In genomic region chr14:24483604-24484252, GRCh38 we compare ENCODE assay signal across 12 cellular contexts. TPM values are rescaled to one million over a fixed set of nuclear protein-coding genes. Genes with fewer than 3 reads are reported as not detected.
DNase-seq lines count a peak whose midpoint lies in the region; ATAC-seq and TF ChIP-seq lines count a peak whose summit lies in the region.
"Had no signal": no experiment of that assay in that cellular context is flagged by ENCODE, and none has a peak within 500 bp of the region (broad histone marks: within the 10 kb centered on the region; RNA-seq: fewer than 3 reads in every experiment).

No MANE protein-coding gene starts in this region.

- no peaks in the 10 kb centered on the region for H3K9me3 Mint-ChIP-seq in activated CD8-positive, alpha-beta T cell treated with anti-CD3 and anti-CD28 coated beads, Interleukin-2, amount 10 ng/mL, durations not matched to agents 7 days and 5 days (ENCODE audit: insufficient read depth)
- peaks cover 1% of the 10 kb centered on the region for H3K9me3 Mint-ChIP-seq in activated CD8-positive, alpha-beta T cell treated with anti-CD3 and anti-CD28 coated beads for 36 hours
- H3K9me3 Mint-ChIP-seq in activated naive CD4-positive, alpha-beta T cell treated with anti-CD3 and anti-CD28 coated beads, Interleukin-2, amount 50 U/mL, for 72 hours = no peaks in the 10 kb centered on the region
- H3K9me3 Mint-ChIP-seq in stimulated activated effector memory CD8-positive, alpha-beta T cell treated with anti-CD3 and anti-CD28 coated beads, Interleukin-12 subunit alpha, Interleukin-12 subunit beta, amount 100 ng/mL, for 72 hours = no peaks in the 10 kb centered on the region
- no peaks in the 10 kb centered on the region for H3K9me3 Mint-ChIP-seq in activated T-helper 2 cell treated with anti-CD3 and anti-CD28 coated beads, Interferon-gamma antibody, Interleukin-2, Interleukin-4, amounts not matched to agents 10 μg/mL and 5 μg/mL and 100 μg/mL, durations not matched to agents 14 hours and 24 hours and 36 hours
- peaks cover 6% of the 10 kb centered on the region for H3K9me3 Mint-ChIP-seq in endodermal cell

- peak overlapping the region; percentile 34 for H3K27ac Mint-ChIP-seq in activated CD8-positive, alpha-beta T cell treated with anti-CD3 and anti-CD28 coated beads, Interleukin-2, amount 10 ng/mL, durations not matched to agents 7 days and 5 days
- no peak overlapping the region for H3K27ac Mint-ChIP-seq in activated CD8-positive, alpha-beta T cell treated with anti-CD3 and anti-CD28 coated beads for 36 hours
- no peak overlapping the region for H3K27ac Mint-ChIP-seq in activated naive CD4-positive, alpha-beta T cell treated with anti-CD3 and anti-CD28 coated beads, Interleukin-2, amount 50 U/mL, for 72 hours
- peak overlapping the region; percentile 56 for H3K27ac Mint-ChIP-seq in stimulated activated effector memory CD8-positive, alpha-beta T cell treated with anti-CD3 and anti-CD28 coated beads, Interleukin-12 subunit alpha, Interleukin-12 subunit beta, amount 100 ng/mL, for 72 hours
- no peak overlapping the region for H3K27ac Mint-ChIP-seq in activated T-helper 2 cell treated with anti-CD3 and anti-CD28 coated beads, Interferon-gamma antibody, Interleukin-2, Interleukin-4, amounts not matched to agents 10 μg/mL and 5 μg/mL and 100 μg/mL, durations not matched to agents 14 hours and 24 hours and 36 hours
- no peak overlapping the region for H3K27ac Mint-ChIP-seq in endodermal cell

- H3K9me2 ChIP-seq in Loucy (replicated peaks; ENCODE audit: low read depth, low read length) = no peaks in the 10 kb centered on the region

- CTCF ChIA-PET in activated CD8-positive, alpha-beta T cell treated with anti-CD3 and anti-CD28 coated beads, Interleukin-2, amount 10 ng/mL, durations not matched to agents 7 days and 5 days (lab: Charles Lee) = interaction anchor here (0.7 to 1.4 kb wide), 7 partner anchors 8 to 649 kb away, joined by 3 to 5 read pairs (median 3); no protein-coding TSS in a partner anchor
- CTCF ChIA-PET in activated CD8-positive, alpha-beta T cell treated with anti-CD3 and anti-CD28 coated beads for 36 hours (lab: Charles Lee) = interaction anchor here (0.9 to 1.7 kb wide), 4 partner anchors 25 to 195 kb away, joined by 3 to 4 read pairs (median 3); no protein-coding TSS in a partner anchor

- no peak overlapping the region for H3K27ac ChIP-seq in endodermal cell (ENCODE audit: low read depth, low read length)
- H3K27ac ChIP-seq: gastrocnemius medialis, tibial artery had no signal

- H3K27me3 Mint-ChIP-seq in activated CD8-positive, alpha-beta T cell treated with anti-CD3 and anti-CD28 coated beads, Interleukin-2, amount 10 ng/mL, durations not matched to agents 7 days and 5 days (ENCODE audit: low read depth) = no peaks in the 10 kb centered on the region
- H3K27me3 Mint-ChIP-seq in activated CD8-positive, alpha-beta T cell treated with anti-CD3 and anti-CD28 coated beads for 36 hours = no peaks in the 10 kb centered on the region
- no peaks in the 10 kb centered on the region for H3K27me3 Mint-ChIP-seq in activated T-helper 2 cell treated with anti-CD3 and anti-CD28 coated beads, Interferon-gamma antibody, Interleukin-2, Interleukin-4, amounts not matched to agents 10 μg/mL and 5 μg/mL and 100 μg/mL, durations not matched to agents 14 hours and 24 hours and 36 hours (ENCODE audit: low read depth)
- no peaks in the 10 kb centered on the region for H3K27me3 Mint-ChIP-seq in endodermal cell (ENCODE audit: insufficient read depth)

- H3K36me3 ChIP-seq in Loucy (ENCODE audit: insufficient read depth, low read length) = no peaks in the 10 kb centered on the region
- H3K36me3 ChIP-seq in endodermal cell (ENCODE audit: control insufficient read depth, insufficient read depth, low read length) = no peaks in the 10 kb centered on the region
- H3K36me3 ChIP-seq: gastrocnemius medialis, tibial artery had no signal

- 57 to 59% methylated on average over 3 of the region's 4 CpGs for WGBS in endodermal cell (ENCODE audit: insufficient coverage in 1 of 2, insufficient read length in 1 of 2), 2 experiments

- no peak overlapping the region for H3K4me3 Mint-ChIP-seq in activated CD8-positive, alpha-beta T cell treated with anti-CD3 and anti-CD28 coated beads, Interleukin-2, amount 10 ng/mL, durations not matched to agents 7 days and 5 days
- H3K4me3 Mint-ChIP-seq in activated CD8-positive, alpha-beta T cell treated with anti-CD3 and anti-CD28 coated beads for 36 hours = no peak overlapping the region
- H3K4me3 Mint-ChIP-seq in stimulated activated effector memory CD8-positive, alpha-beta T cell treated with anti-CD3 and anti-CD28 coated beads, Interleukin-12 subunit alpha, Interleukin-12 subunit beta, amount 100 ng/mL, for 72 hours = peak overlapping the region; percentile 4
- no peak overlapping the region for H3K4me3 Mint-ChIP-seq in activated T-helper 2 cell treated with anti-CD3 and anti-CD28 coated beads, Interferon-gamma antibody, Interleukin-2, Interleukin-4, amounts not matched to agents 10 μg/mL and 5 μg/mL and 100 μg/mL, durations not matched to agents 14 hours and 24 hours and 36 hours (ENCODE audit: low read depth)
- no peak overlapping the region for H3K4me3 Mint-ChIP-seq in endodermal cell

- DNase-seq in activated CD8-positive, alpha-beta T cell treated with anti-CD3 and anti-CD28 coated beads, Interleukin-2, amount 10 ng/mL, durations not matched to agents 7 days and 5 days = no peak
- no peak for DNase-seq in activated CD8-positive, alpha-beta T cell treated with anti-CD3 and anti-CD28 coated beads for 36 hours
- DNase-seq in activated naive CD4-positive, alpha-beta T cell treated with anti-CD3 and anti-CD28 coated beads, Interleukin-2, amount 50 U/mL, for 72 hours (ENCODE audit: low spot score in 2 of 2) = no peak
- no peak for DNase-seq in stimulated activated effector memory CD8-positive, alpha-beta T cell treated with anti-CD3 and anti-CD28 coated beads, Interleukin-12 subunit alpha, Interleukin-12 subunit beta, amount 100 ng/mL, for 72 hours (ENCODE audit: low spot score in 2 of 2)
- DNase-seq in activated T-helper 2 cell treated with anti-CD3 and anti-CD28 coated beads, Interferon-gamma antibody, Interleukin-2, Interleukin-4, amounts not matched to agents 10 μg/mL and 5 μg/mL and 100 μg/mL, durations not matched to agents 14 hours and 24 hours and 36 hours (ENCODE audit: low spot score) = no peak
- no peak for DNase-seq in posterior cingulate gyrus
- DNase-seq in endodermal cell = no peak
- DNase-seq: amniotic stem cell, gastrocnemius medialis, NCI-H146, tibial artery had no signal

- intact Hi-C loops in activated CD8-positive, alpha-beta T cell treated with anti-CD3 and anti-CD28 coated beads for 36 hours (cut with micrococcal nuclease) = no loop called here
- intact Hi-C loops in activated T-helper 2 cell treated with anti-CD3 and anti-CD28 coated beads, Interferon-gamma antibody, Interleukin-2, Interleukin-4, amounts not matched to agents 10 μg/mL and 5 μg/mL and 100 μg/mL, durations not matched to agents 14 hours and 24 hours and 36 hours (cut with micrococcal nuclease) = loop anchor here (5.0 kb wide), 1 partner anchor 194 kb away; no protein-coding TSS in a partner anchor
- intact Hi-C loops in posterior cingulate gyrus (cut with DNase I) = no loop called here

- H3K27me3 ChIP-seq in Loucy (ENCODE audit: insufficient read depth, low read length, poor library complexity, severe bottlenecking) = no peaks in the 10 kb centered on the region
- no peaks in the 10 kb centered on the region for H3K27me3 ChIP-seq in endodermal cell (ENCODE audit: control insufficient read depth, insufficient read depth, low read length, poor library complexity, severe bottlenecking)
- H3K27me3 ChIP-seq: gastrocnemius medialis, tibial artery had no signal

- TF ChIP-seq CTCF in activated CD8-positive, alpha-beta T cell treated with anti-CD3 and anti-CD28 coated beads for 36 hours (IDR thresholded peaks at IDR 0.05) = no peak
- TF ChIP-seq CTCF in Loucy (conservative IDR thresholded peaks at IDR 0.05; ENCODE audit: low read length) (no peak), endodermal cell (conservative IDR thresholded peaks at IDR 0.05) (no peak)

- 0 out of 2 replicates have a peak, but pooled peaks cover 6% of the 10 kb centered on the region for H3F3A ChIP-seq in Loucy (ENCODE audit: low read depth)

- H3K79me2 ChIP-seq in Loucy (ENCODE audit: insufficient read depth, low read length) = no peaks in the 10 kb centered on the region

- H3K4me1 Mint-ChIP-seq in activated CD8-positive, alpha-beta T cell treated with anti-CD3 and anti-CD28 coated beads, Interleukin-2, amount 10 ng/mL, durations not matched to agents 7 days and 5 days (ENCODE audit: low read depth) = peaks cover 26% of the 10 kb centered on the region
- no peaks in the 10 kb centered on the region for H3K4me1 Mint-ChIP-seq in activated CD8-positive, alpha-beta T cell treated with anti-CD3 and anti-CD28 coated beads for 36 hours (ENCODE audit: low read depth)
- peaks cover 24% of the 10 kb centered on the region for H3K4me1 Mint-ChIP-seq in stimulated activated effector memory CD8-positive, alpha-beta T cell treated with anti-CD3 and anti-CD28 coated beads, Interleukin-12 subunit alpha, Interleukin-12 subunit beta, amount 100 ng/mL, for 72 hours
- peaks cover 19% of the 10 kb centered on the region for H3K4me1 Mint-ChIP-seq in activated T-helper 2 cell treated with anti-CD3 and anti-CD28 coated beads, Interferon-gamma antibody, Interleukin-2, Interleukin-4, amounts not matched to agents 10 μg/mL and 5 μg/mL and 100 μg/mL, durations not matched to agents 14 hours and 24 hours and 36 hours (ENCODE audit: low read depth)
- peaks cover 10% of the 10 kb centered on the region for H3K4me1 Mint-ChIP-seq in endodermal cell

- H3K9ac ChIP-seq in Loucy (ENCODE audit: low read depth, low read length, poor library complexity, severe bottlenecking) = peak overlapping the region; percentile 69
- no peak overlapping the region for H3K9ac ChIP-seq in endodermal cell (ENCODE audit: extremely low read depth, low read length, poor library complexity, severe bottlenecking)

- H2AFZ ChIP-seq in Loucy (ENCODE audit: low read length) = no peak overlapping the region

- peak overlapping the region; percentile 41 for H3K4me3 ChIP-seq in Loucy (ENCODE audit: low read length, poor library complexity, severe bottlenecking)
- no peak overlapping the region for H3K4me3 ChIP-seq in endodermal cell (ENCODE audit: low read length)
- H3K4me3 ChIP-seq: gastrocnemius medialis, tibial artery had no signal

- H3K4me1 ChIP-seq in Loucy (ENCODE audit: insufficient read depth, low read length, poor library complexity, severe bottlenecking) (peaks cover 24% of the 10 kb centered on the region), endodermal cell (ENCODE audit: control insufficient read depth, insufficient read depth, low read length) (no peaks in the 10 kb centered on the region)
- H3K4me1 ChIP-seq: gastrocnemius medialis, tibial artery had no signal

- ATAC-seq in activated CD8-positive, alpha-beta T cell treated with anti-CD3 and anti-CD28 coated beads, Interleukin-2, amount 10 ng/mL, durations not matched to agents 7 days and 5 days = no peak
- no peak for ATAC-seq in activated CD8-positive, alpha-beta T cell treated with anti-CD3 and anti-CD28 coated beads for 36 hours
- ATAC-seq in activated naive CD4-positive, alpha-beta T cell treated with anti-CD3 and anti-CD28 coated beads, Interleukin-2, amount 50 U/mL, for 72 hours = peak; percentile 11 to 38
- ATAC-seq in stimulated activated effector memory CD8-positive, alpha-beta T cell treated with anti-CD3 and anti-CD28 coated beads, Interleukin-12 subunit alpha, Interleukin-12 subunit beta, amount 100 ng/mL, for 72 hours = peak; percentile 65
- ATAC-seq: gastrocnemius medialis had no signal

- POLR2A ChIA-PET in activated CD8-positive, alpha-beta T cell treated with anti-CD3 and anti-CD28 coated beads, Interleukin-2, amount 10 ng/mL, durations not matched to agents 7 days and 5 days (lab: Charles Lee) = no interaction called here
- POLR2A ChIA-PET in activated CD8-positive, alpha-beta T cell treated with anti-CD3 and anti-CD28 coated beads for 36 hours (lab: Charles Lee) = interaction anchor here (0.8 to 1.0 kb wide), 2 partner anchors 20 to 23 kb away, joined by 3 read pairs; no protein-coding TSS in a partner anchor

- H3K9me3 ChIP-seq in Loucy (ENCODE audit: insufficient read depth, low read depth, low read length) = no peaks in the 10 kb centered on the region
- H3K9me3 ChIP-seq in endodermal cell (ENCODE audit: control insufficient read depth, low read length) = no peaks in the 10 kb centered on the region
- H3K9me3 ChIP-seq: gastrocnemius medialis, tibial artery had no signal

- peak overlapping the region; percentile 66 for H3K4me2 ChIP-seq in Loucy (ENCODE audit: low read depth, low read length, poor library complexity, severe bottlenecking)

- no peaks in the 10 kb centered on the region for H4K20me1 ChIP-seq in Loucy (ENCODE audit: insufficient read depth, low read length, poor library complexity, severe bottlenecking)

- H3K36me3 Mint-ChIP-seq in activated CD8-positive, alpha-beta T cell treated with anti-CD3 and anti-CD28 coated beads, Interleukin-2, amount 10 ng/mL, durations not matched to agents 7 days and 5 days (ENCODE audit: low read depth) = no peaks in the 10 kb centered on the region
- no peaks in the 10 kb centered on the region for H3K36me3 Mint-ChIP-seq in activated CD8-positive, alpha-beta T cell treated with anti-CD3 and anti-CD28 coated beads for 36 hours (ENCODE audit: low read depth)
- peaks cover 0 to 7% of the 10 kb centered on the region in 2 donors for H3K36me3 Mint-ChIP-seq in activated naive CD4-positive, alpha-beta T cell treated with anti-CD3 and anti-CD28 coated beads, Interleukin-2, amount 50 U/mL, for 72 hours
- H3K36me3 Mint-ChIP-seq in stimulated activated effector memory CD8-positive, alpha-beta T cell treated with anti-CD3 and anti-CD28 coated beads, Interleukin-12 subunit alpha, Interleukin-12 subunit beta, amount 100 ng/mL, for 72 hours = no peaks in the 10 kb centered on the region
- no peaks in the 10 kb centered on the region for H3K36me3 Mint-ChIP-seq in activated T-helper 2 cell treated with anti-CD3 and anti-CD28 coated beads, Interferon-gamma antibody, Interleukin-2, Interleukin-4, amounts not matched to agents 10 μg/mL and 5 μg/mL and 100 μg/mL, durations not matched to agents 14 hours and 24 hours and 36 hours (ENCODE audit: low read depth)
- no peaks in the 10 kb centered on the region for H3K36me3 Mint-ChIP-seq in endodermal cell (ENCODE audit: low read depth)

RNA-seq across cellular contexts. Expression of gene CMA1, which starts 24.3 kb away (rescaled TPM):
- under 1 TPM; 0.52 to 0.82 TPM for total RNA-seq in activated CD8-positive, alpha-beta T cell treated with anti-CD3 and anti-CD28 coated beads, Interleukin-2, amount 10 ng/mL, durations not matched to agents 7 days and 5 days
- total RNA-seq in activated CD8-positive, alpha-beta T cell treated with anti-CD3 and anti-CD28 coated beads for 36 hours = under 1 TPM in 1 of 2 experiments, not detected in 1; 0.34 TPM
- total RNA-seq in activated naive CD4-positive, alpha-beta T cell treated with anti-CD3 and anti-CD28 coated beads, Interleukin-2, amount 50 U/mL, for 72 hours = not detected
- 0.25 TPM in 1 of 2 replicates, not detected in the other for total RNA-seq in activated T-helper 2 cell treated with anti-CD3 and anti-CD28 coated beads, Interferon-gamma antibody, Interleukin-2, Interleukin-4, amounts not matched to agents 10 μg/mL and 5 μg/mL and 100 μg/mL, durations not matched to agents 14 hours and 24 hours and 36 hours
- total RNA-seq in endodermal cell = not detected
- polyA plus RNA-seq in endodermal cell (2013, experiment 1 of 2) = not detected
- not detected for polyA plus RNA-seq in endodermal cell (2013, experiment 2 of 2)

RNA-seq across cellular contexts. Expression of gene SDR39U1, which starts 41.2 kb away (rescaled TPM):
- total RNA-seq in activated CD8-positive, alpha-beta T cell treated with anti-CD3 and anti-CD28 coated beads, Interleukin-2, amount 10 ng/mL, durations not matched to agents 7 days and 5 days = 10 to 100 TPM; 47.6 to 58.6 TPM
- 10 to 100 TPM; 43.6 to 55.5 TPM for total RNA-seq in activated CD8-positive, alpha-beta T cell treated with anti-CD3 and anti-CD28 coated beads for 36 hours
- 10 to 100 TPM; 50.6 to 72.3 TPM for total RNA-seq in activated naive CD4-positive, alpha-beta T cell treated with anti-CD3 and anti-CD28 coated beads, Interleukin-2, amount 50 U/mL, for 72 hours
- total RNA-seq in activated T-helper 2 cell treated with anti-CD3 and anti-CD28 coated beads, Interferon-gamma antibody, Interleukin-2, Interleukin-4, amounts not matched to agents 10 μg/mL and 5 μg/mL and 100 μg/mL, durations not matched to agents 14 hours and 24 hours and 36 hours = 40.8 and 47.7 TPM in 2 replicates
- total RNA-seq in endodermal cell = 10 to 100 TPM; 40.4 to 41.3 TPM
- 72.3 TPM for polyA plus RNA-seq in endodermal cell (2013, experiment 1 of 2)
- 58.7 TPM for polyA plus RNA-seq in endodermal cell (2013, experiment 2 of 2)

RNA-seq across cellular contexts. Expression of gene KHNYN, which starts 54.0 kb away (rescaled TPM):
- 10 to 100 TPM; 55.4 to 58.9 TPM for total RNA-seq in activated CD8-positive, alpha-beta T cell treated with anti-CD3 and anti-CD28 coated beads, Interleukin-2, amount 10 ng/mL, durations not matched to agents 7 days and 5 days
- total RNA-seq in activated CD8-positive, alpha-beta T cell treated with anti-CD3 and anti-CD28 coated beads for 36 hours = 10 to 100 TPM; 47.5 to 51.7 TPM
- 10 to 100 TPM; 70.1 to 70.6 TPM for total RNA-seq in activated naive CD4-positive, alpha-beta T cell treated with anti-CD3 and anti-CD28 coated beads, Interleukin-2, amount 50 U/mL, for 72 hours
- total RNA-seq in activated T-helper 2 cell treated with anti-CD3 and anti-CD28 coated beads, Interferon-gamma antibody, Interleukin-2, Interleukin-4, amounts not matched to agents 10 μg/mL and 5 μg/mL and 100 μg/mL, durations not matched to agents 14 hours and 24 hours and 36 hours = 72.6 and 75.3 TPM in 2 replicates
- 10 to 100 TPM; 46.2 to 46.6 TPM for total RNA-seq in endodermal cell
- polyA plus RNA-seq in endodermal cell (2013, experiment 1 of 2) = 34.2 TPM
- polyA plus RNA-seq in endodermal cell (2013, experiment 2 of 2) = 29.1 TPM

RNA-seq across cellular contexts. Expression of gene CBLN3, which starts 54.3 kb away (rescaled TPM):
- 1 to 10 TPM; 1.1 to 1.3 TPM for total RNA-seq in activated CD8-positive, alpha-beta T cell treated with anti-CD3 and anti-CD28 coated beads, Interleukin-2, amount 10 ng/mL, durations not matched to agents 7 days and 5 days
- total RNA-seq in activated CD8-positive, alpha-beta T cell treated with anti-CD3 and anti-CD28 coated beads for 36 hours = 1 to 10 TPM; 2.9 TPM
- 10 to 100 TPM in 1 of 2 donors, 1 to 10 TPM in 1; 6.5 to 20.1 TPM for total RNA-seq in activated naive CD4-positive, alpha-beta T cell treated with anti-CD3 and anti-CD28 coated beads, Interleukin-2, amount 50 U/mL, for 72 hours
- 5.4 and 5.5 TPM in 2 replicates for total RNA-seq in activated T-helper 2 cell treated with anti-CD3 and anti-CD28 coated beads, Interferon-gamma antibody, Interleukin-2, Interleukin-4, amounts not matched to agents 10 μg/mL and 5 μg/mL and 100 μg/mL, durations not matched to agents 14 hours and 24 hours and 36 hours
- 1 to 10 TPM; 2.1 to 2.4 TPM for total RNA-seq in endodermal cell
- 0.46 TPM for polyA plus RNA-seq in endodermal cell (2013, experiment 1 of 2)
- polyA plus RNA-seq in endodermal cell (2013, experiment 2 of 2) = 0.83 TPM

Comparison
In these comparisons a context has a peak if more than half of its experiments do, and no peak if none do; other contexts are left out.
1. H3K27ac Mint-ChIP-seq: peak in activated CD8-positive, alpha-beta T cell treated with anti-CD3 and anti-CD28 coated beads, Interleukin-2, amount 10 ng/mL, durations not matched to agents 7 days and 5 days (single experiment) and stimulated activated effector memory CD8-positive, alpha-beta T cell treated with anti-CD3 and anti-CD28 coated beads, Interleukin-12 subunit alpha, Interleukin-12 subunit beta, amount 100 ng/mL, for 72 hours (single experiment); none in activated CD8-positive, alpha-beta T cell treated with anti-CD3 and anti-CD28 coated beads for 36 hours (single experiment), activated naive CD4-positive, alpha-beta T cell treated with anti-CD3 and anti-CD28 coated beads, Interleukin-2, amount 50 U/mL, for 72 hours (0 of 2), activated T-helper 2 cell treated with anti-CD3 and anti-CD28 coated beads, Interferon-gamma antibody, Interleukin-2, Interleukin-4, amounts not matched to agents 10 μg/mL and 5 μg/mL and 100 μg/mL, durations not matched to agents 14 hours and 24 hours and 36 hours (single experiment) and endodermal cell (single experiment).
2. ATAC-seq: peak in activated naive CD4-positive, alpha-beta T cell treated with anti-CD3 and anti-CD28 coated beads, Interleukin-2, amount 50 U/mL, for 72 hours (2 of 2) and stimulated activated effector memory CD8-positive, alpha-beta T cell treated with anti-CD3 and anti-CD28 coated beads, Interleukin-12 subunit alpha, Interleukin-12 subunit beta, amount 100 ng/mL, for 72 hours (single experiment); none in activated CD8-positive, alpha-beta T cell treated with anti-CD3 and anti-CD28 coated beads, Interleukin-2, amount 10 ng/mL, durations not matched to agents 7 days and 5 days (single experiment) and activated CD8-positive, alpha-beta T cell treated with anti-CD3 and anti-CD28 coated beads for 36 hours (single experiment).